In the genomic region with DNA sequence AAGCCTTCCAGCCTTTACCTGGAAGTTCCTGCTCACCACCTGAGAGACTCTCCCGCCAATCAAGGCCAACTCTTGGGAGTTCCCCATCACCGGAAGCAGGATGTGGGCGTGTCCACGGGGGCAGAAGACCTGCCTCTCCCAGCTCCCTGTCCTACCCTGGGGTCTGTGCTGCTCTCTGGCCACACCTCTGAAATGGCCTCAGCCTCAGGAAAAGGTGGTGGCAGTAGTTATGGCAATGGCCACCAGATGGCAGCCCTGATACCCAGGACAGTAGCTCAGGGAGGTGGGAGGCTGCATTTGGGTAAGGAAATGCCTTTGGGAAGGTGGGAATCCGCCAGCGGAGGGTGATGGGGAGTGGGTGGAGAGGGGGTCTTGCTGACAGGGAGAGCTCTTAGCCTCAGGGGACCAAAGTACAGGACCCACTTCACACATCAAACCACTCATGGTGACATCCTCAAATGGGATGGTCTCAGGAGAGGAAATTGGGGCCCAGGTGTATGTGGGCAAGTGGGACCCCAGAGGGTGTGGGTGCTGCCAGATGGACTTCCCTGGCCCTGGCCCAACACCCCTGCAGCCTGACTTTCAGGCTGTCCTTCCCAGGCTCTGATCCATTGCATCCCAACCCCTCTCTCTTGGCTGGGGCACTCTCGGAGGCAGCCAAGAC, we compare ENCODE assay signal across 8 cellular contexts. TPM values are rescaled to one million over a fixed set of nuclear protein-coding genes. Genes with fewer than 3 reads are reported as not detected.
DNase-seq lines count a peak whose midpoint lies in the region; ATAC-seq and TF ChIP-seq lines count a peak whose summit lies in the region.

No MANE protein-coding gene starts in this region.

- no peak overlapping the region for H3K27ac Mint-ChIP-seq in activated CD4-positive, alpha-beta T cell treated with anti-CD3 and anti-CD28 coated beads, Interleukin-2, amount 10 ng/mL, durations not matched to agents 24 days and 14 days

- H3K36me3 Mint-ChIP-seq in activated CD4-positive, alpha-beta T cell treated with anti-CD3 and anti-CD28 coated beads, Interleukin-2, amount 10 ng/mL, durations not matched to agents 24 days and 14 days (ENCODE audit: low read depth): no peaks in the 10 kb centered on the region

- intact Hi-C loops in activated CD4-positive, alpha-beta T cell treated with anti-CD3 and anti-CD28 coated beads, Interleukin-2, amount 10 ng/mL, durations not matched to agents 24 days and 14 days (cut with micrococcal nuclease): loop anchor here (1.0 kb wide), 1 partner anchor 47 kb away; no protein-coding TSS in a partner anchor
- intact Hi-C loops in lower lobe of right lung (cut with DNase I): no loop called here

- peaks cover 22% of the 10 kb centered on the region for H3K27me3 Mint-ChIP-seq in activated CD4-positive, alpha-beta T cell treated with anti-CD3 and anti-CD28 coated beads, Interleukin-2, amount 10 ng/mL, durations not matched to agents 24 days and 14 days

- no peak overlapping the region for H3K4me3 ChIP-seq in lower lobe of right lung

- peak; percentile 91 for TF ChIP-seq CTCF in GM10266 (IDR thresholded peaks at IDR 0.05; ENCODE audit: control insufficient read depth, insufficient read depth, low read depth, missing control alignments)
- peak; percentile 81 for TF ChIP-seq CTCF in lower lobe of right lung (IDR thresholded peaks at IDR 0.05)

- no peaks in the 10 kb centered on the region for H3K9me3 ChIP-seq in lower lobe of right lung

- ATAC-seq in HG02885 (IDR thresholded peaks at IDR 0.05; ENCODE audit: poor library complexity, unreplicated experiment) (peak; percentile 76), lower lobe of right lung (peak; percentile 82 to 87), HG02623 (IDR thresholded peaks at IDR 0.05; ENCODE audit: unreplicated experiment) (no peak)

- H3K36me3 ChIP-seq in lower lobe of right lung: no peaks in the 10 kb centered on the region

- no peaks in the 10 kb centered on the region for H3K4me1 ChIP-seq in lower lobe of right lung

- no peak overlapping the region for H3K27ac ChIP-seq in lower lobe of right lung

- peaks cover 4% of the 10 kb centered on the region for H3K4me1 Mint-ChIP-seq in activated CD4-positive, alpha-beta T cell treated with anti-CD3 and anti-CD28 coated beads, Interleukin-2, amount 10 ng/mL, durations not matched to agents 24 days and 14 days

- DNase-seq in GM10266 (ENCODE audit: extremely low spot score): peak; percentile 80
- DNase-seq in NCI-H2227 (lab: John Stamatoyannopoulos, UW; ENCODE audit: unreplicated experiment): peak; percentile 82
- DNase-seq in activated CD4-positive, alpha-beta T cell treated with anti-CD3 and anti-CD28 coated beads, Interleukin-2, amount 10 ng/mL, durations not matched to agents 24 days and 14 days: peak; percentile 92
- DNase-seq in dermis blood vessel endothelial cell: peak; percentile 77
- DNase-seq in lower lobe of right lung: peak; percentile 67
- peak; percentile 28 for DNase-seq in stimulated activated CD8-positive, alpha-beta memory T cell treated with anti-CD3 and anti-CD28 coated beads, Interleukin-15, amount 100 ng/mL, for 4 hours (ENCODE audit: low read depth in 2 of 2)

- H3K4me3 Mint-ChIP-seq in activated CD4-positive, alpha-beta T cell treated with anti-CD3 and anti-CD28 coated beads, Interleukin-2, amount 10 ng/mL, durations not matched to agents 24 days and 14 days: no peak overlapping the region

- H3K9me3 Mint-ChIP-seq in activated CD4-positive, alpha-beta T cell treated with anti-CD3 and anti-CD28 coated beads, Interleukin-2, amount 10 ng/mL, durations not matched to agents 24 days and 14 days: no peaks in the 10 kb centered on the region

- H3K27me3 ChIP-seq in lower lobe of right lung (ENCODE audit: low read depth): peaks cover 92% of the 10 kb centered on the region

RNA-seq across cellular contexts. Expression of a gene that starts 33.9 kb away (rescaled TPM):
- 0.78 and 0.79 TPM in 2 replicates for total RNA-seq in activated CD4-positive, alpha-beta T cell treated with anti-CD3 and anti-CD28 coated beads, Interleukin-2, amount 10 ng/mL, durations not matched to agents 24 days and 14 days
- total RNA-seq in dermis blood vessel endothelial cell (0.17 and 0.51 TPM in 2 replicates), lower lobe of right lung (9.9 TPM)

RNA-seq across cellular contexts. Expression of a gene that starts 35.4 kb away (rescaled TPM):
- total RNA-seq in activated CD4-positive, alpha-beta T cell treated with anti-CD3 and anti-CD28 coated beads, Interleukin-2, amount 10 ng/mL, durations not matched to agents 24 days and 14 days: not detected in 2 replicates
- not detected in 2 replicates for total RNA-seq in dermis blood vessel endothelial cell
- total RNA-seq in lower lobe of right lung: not detected

Comparison
In these comparisons a context has a peak if more than half of its experiments do, and no peak if none do; other contexts are left out.
1. DNase-seq: peak in every context shown above with its lines; median percentile 92 in activated CD4-positive, alpha-beta T cell treated with anti-CD3 and anti-CD28 coated beads, Interleukin-2, amount 10 ng/mL, durations not matched to agents 24 days and 14 days; 82 in NCI-H2227; 80 in GM10266; 77 in dermis blood vessel endothelial cell; 67 in lower lobe of right lung; 28 in stimulated activated CD8-positive, alpha-beta memory T cell treated with anti-CD3 and anti-CD28 coated beads, Interleukin-15, amount 100 ng/mL, for 4 hours.